1 cellular context compared by ENCODE assay signal in genomic region chr4:83851261-83852084, GRCh38.
A peak's percentile ranks its signal among the peaks of the same experiment; 100 is the strongest.
TF ChIP-seq lines count a peak whose summit lies in the region.

No MANE protein-coding gene starts in this region.

TF ChIP-seq in HepG2, 621 proteins besides CTCF, POLR2A, EP300 and RAD21 (continued from another document and continues in another):
- TF ChIP-seq ZNF232 (CRISPR knock-in tag; IDR thresholded peaks at IDR 0.05; ENCODE audit: borderline replicate concordance) (no peak), ZNF503 (CRISPR knock-in tag; IDR thresholded peaks at IDR 0.05) (peak; percentile 62), ZNF142 (CRISPR knock-in tag; IDR thresholded peaks at IDR 0.05) (no peak), ZBTB46 (CRISPR knock-in tag; IDR thresholded peaks at IDR 0.05; ENCODE audit: borderline replicate concordance) (no peak), MAX (IDR thresholded peaks at IDR 0.05) (no peak), NR2C2 (CRISPR knock-in tag; IDR thresholded peaks at IDR 0.05; ENCODE audit: borderline replicate concordance) (no peak), ZNF441 (CRISPR knock-in tag; IDR thresholded peaks at IDR 0.05; ENCODE audit: borderline replicate concordance) (no peak), AKNA (CRISPR knock-in tag; IDR thresholded peaks at IDR 0.05; ENCODE audit: borderline replicate concordance) (no peak), ATF4 (CRISPR knock-in tag; IDR thresholded peaks at IDR 0.05) (no peak), NFE2L1 (CRISPR knock-in tag; IDR thresholded peaks at IDR 0.05; ENCODE audit: borderline replicate concordance) (no peak), CC2D1A (CRISPR knock-in tag; IDR thresholded peaks at IDR 0.05) (no peak), ZNF558 (CRISPR knock-in tag; IDR thresholded peaks at IDR 0.05; ENCODE audit: borderline replicate concordance) (no peak), TFDP1 (CRISPR knock-in tag; IDR thresholded peaks at IDR 0.05; ENCODE audit: borderline replicate concordance) (no peak), SP4 (CRISPR knock-in tag; IDR thresholded peaks at IDR 0.05) (no peak), ZNF7 (CRISPR knock-in tag; IDR thresholded peaks at IDR 0.05) (no peak), MEF2D (CRISPR knock-in tag; IDR thresholded peaks at IDR 0.05) (no peak), WIZ (CRISPR knock-in tag; IDR thresholded peaks at IDR 0.05) (no peak), TCF7 (IDR thresholded peaks at IDR 0.05; ENCODE audit: low read depth) (peak; percentile 86), ZNF460 (CRISPR knock-in tag; IDR thresholded peaks at IDR 0.05; ENCODE audit: borderline replicate concordance) (no peak), KLF12 (CRISPR knock-in tag; IDR thresholded peaks at IDR 0.05; ENCODE audit: borderline replicate concordance) (no peak), TAF15 (IDR thresholded peaks at IDR 0.05; ENCODE audit: low read depth, low read length, poor library complexity, severe bottlenecking) (no peak), ELF3 (CRISPR knock-in tag; IDR thresholded peaks at IDR 0.05) (peak; percentile 74), TIGD3 (CRISPR knock-in tag; IDR thresholded peaks at IDR 0.05; ENCODE audit: borderline replicate concordance) (no peak), NCOA5 (CRISPR knock-in tag; IDR thresholded peaks at IDR 0.05) (no peak), ZNF407 (CRISPR knock-in tag; IDR thresholded peaks at IDR 0.05; ENCODE audit: not compliant biosample characterization) (no peak), NCOA1 (CRISPR knock-in tag; IDR thresholded peaks at IDR 0.05) (no peak)
